Comparison of ENCODE assay signal across 15 cellular contexts in the genomic region with DNA sequence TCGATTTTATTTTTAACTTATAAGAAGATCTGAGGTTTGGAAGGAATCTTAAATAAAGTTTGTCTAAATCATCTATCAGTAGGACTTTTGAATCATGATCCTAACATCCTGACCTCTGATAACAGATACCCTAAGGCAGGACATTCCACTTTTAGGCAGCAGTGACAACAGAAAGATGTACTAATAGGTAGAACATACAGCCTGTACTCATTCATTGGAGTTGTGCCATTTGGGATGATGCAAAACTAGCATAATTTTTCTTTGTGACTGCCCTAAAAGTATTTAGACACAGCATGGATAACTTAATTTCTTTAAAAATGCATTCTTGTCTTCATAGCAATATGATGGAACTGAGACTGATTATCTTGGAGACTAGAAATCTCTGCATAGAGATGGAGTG. TPM values are rescaled to one million over a fixed set of nuclear protein-coding genes. Genes with fewer than 3 reads are reported as not detected.
DNase-seq lines count a peak whose midpoint lies in the region; ATAC-seq, FAIRE-seq and TF ChIP-seq lines count a peak whose summit lies in the region.
"Had no signal": no experiment of that assay in that cellular context is flagged by ENCODE, and none has a peak within 500 bp of the region (broad histone marks: within the 10 kb centered on the region; RNA-seq: fewer than 3 reads in every experiment).

No MANE protein-coding gene starts in this region.

- TF ChIP-seq CTCF in bronchial epithelial cell (IDR thresholded peaks at IDR 0.05; ENCODE audit: insufficient read depth, low read length, severe bottlenecking) (no peak), omental fat pad (IDR thresholded peaks at IDR 0.05) (no peak)

- H2AFZ ChIP-seq in mesenchymal stem cell (ENCODE audit: low read depth, low read length), result no peak overlapping the region

- H2BK15ac ChIP-seq in mesenchymal stem cell (ENCODE audit: low read depth, poor library complexity, severe bottlenecking), result no peak overlapping the region

- H3K36me3 Mint-ChIP-seq in CD4-positive, alpha-beta memory T cell, result peaks cover 17 to 46% of the 10 kb centered on the region in 2 donors

- H2BK5ac ChIP-seq in mesenchymal stem cell (ENCODE audit: low read depth, low read length, poor library complexity, severe bottlenecking), result no peak overlapping the region

- peaks cover 8% of the 10 kb centered on the region for H3K79me1 ChIP-seq in mesenchymal stem cell (replicated peaks; ENCODE audit: low read length, poor library complexity, severe bottlenecking)

- no peaks in the 10 kb centered on the region for H3K9me3 ChIP-seq in CD4-positive, alpha-beta memory T cell (ENCODE audit: control insufficient read depth in 1 of 2, low read length in 2 of 2)
- H3K9me3 ChIP-seq in mesenchymal stem cell (ENCODE audit: control insufficient read depth, low read length), result no peaks in the 10 kb centered on the region
- H3K9me3 ChIP-seq: upper lobe of right lung had no signal

- ATAC-seq in omental fat pad (ENCODE audit: low FRiP score), result no peak
- ATAC-seq: upper lobe of right lung had no signal

- H3K27ac ChIP-seq in CD4-positive, alpha-beta memory T cell (ENCODE audit: low read depth, low read length), result no peak overlapping the region
- no peak overlapping the region for H3K27ac ChIP-seq in mesenchymal stem cell (ENCODE audit: low read length, poor library complexity, severe bottlenecking)
- H3K27ac ChIP-seq: upper lobe of right lung had no signal

- POLR2A ChIA-PET in CD4-positive, alpha-beta memory T cell (lab: Charles Lee; ENCODE audit: partially characterized antibody), result interaction anchor here (1.6 to 3.2 kb wide), 3 partner anchors 10 to 70 kb away, joined by 6 to 18 read pairs (median 9); partner anchors contain the start of gene CDC42SE2

- no peak overlapping the region for H2BK120ac ChIP-seq in mesenchymal stem cell (ENCODE audit: low read depth, low read length)

- H4K91ac ChIP-seq in mesenchymal stem cell (ENCODE audit: low read length), result no peak overlapping the region

- no peak overlapping the region for H3K4me2 ChIP-seq in mesenchymal stem cell (ENCODE audit: low read length, poor library complexity, severe bottlenecking)

- H4K8ac ChIP-seq in mesenchymal stem cell (ENCODE audit: low read length), result no peak overlapping the region

- no peak overlapping the region for H2AK5ac ChIP-seq in mesenchymal stem cell (ENCODE audit: low read length, severe bottlenecking)

- no peak for DNase-seq in CD4-positive, alpha-beta memory T cell
- DNase-seq in M059J (ENCODE audit: low read depth) (peak; percentile 58), bronchial epithelial cell (ENCODE audit: low read depth) (peak; percentile 68), mesenchymal stem cell (peak; percentile 30), kidney glomerular epithelial cell (lab: John Stamatoyannopoulos, UW) (no peak), NCI-H1092 (lab: John Stamatoyannopoulos, UW) (no peak), OCI-M1 (lab: John Stamatoyannopoulos, UW) (no peak), omental fat pad (ENCODE audit: low spot score) (no peak)
- DNase-seq: amygdala, DMS79, GOT3, hypothalamus, mesendoderm, upper lobe of right lung had no signal

- H3K27ac Mint-ChIP-seq in CD4-positive, alpha-beta memory T cell, result peak overlapping the region in 3 of 7 donors; percentile 44 to 68 (median 65)

- no peak overlapping the region for H3K18ac ChIP-seq in mesenchymal stem cell (ENCODE audit: low read depth in 1 of 2, low read length in 2 of 2)

- H3K27me3 ChIP-seq in CD4-positive, alpha-beta memory T cell (ENCODE audit: insufficient read depth, low read length), result no peaks in the 10 kb centered on the region
- no peaks in the 10 kb centered on the region for H3K27me3 ChIP-seq in bronchial epithelial cell (ENCODE audit: control insufficient read depth, insufficient read depth, low read length)
- no peaks in the 10 kb centered on the region for H3K27me3 ChIP-seq in mesenchymal stem cell (ENCODE audit: control insufficient read depth in 1 of 2, insufficient read depth in 1 of 2, low read length in 2 of 2)
- H3K27me3 ChIP-seq: upper lobe of right lung had no signal

- H3K14ac ChIP-seq in mesenchymal stem cell (ENCODE audit: low read length in 2 of 2), result no peak overlapping the region

- no peaks in the 10 kb centered on the region for H3K27me3 Mint-ChIP-seq in CD4-positive, alpha-beta memory T cell
- H3K27me3 Mint-ChIP-seq: progenitor cell of endocrine pancreas had no signal

- peak overlapping the region in 5 of 8 donors; percentile 28 to 74 (median 33) for H3K4me3 Mint-ChIP-seq in CD4-positive, alpha-beta memory T cell

- FAIRE-seq in bronchial epithelial cell (lab: Jason Lieb, UNC), result no peak

- intact Hi-C loops in CD4-positive, alpha-beta memory T cell (cut with micrococcal nuclease), result no loop called here

- no peak overlapping the region for H3K4me3 ChIP-seq in CD4-positive, alpha-beta memory T cell (ENCODE audit: low read length in 2 of 2)
- H3K4me3 ChIP-seq in bronchial epithelial cell (ENCODE audit: low read depth, low read length) (no peak overlapping the region), mesenchymal stem cell (ENCODE audit: insufficient read depth in 1 of 2, low read depth in 1 of 2, low read length in 2 of 2) (no peak overlapping the region)
- H3K4me3 ChIP-seq: upper lobe of right lung had no signal

- CTCF ChIA-PET in CD4-positive, alpha-beta memory T cell (lab: Charles Lee; ENCODE audit: partially characterized antibody), result no interaction called here

- peaks cover 10% of the 10 kb centered on the region for H3K36me3 ChIP-seq in CD4-positive, alpha-beta memory T cell (ENCODE audit: insufficient read depth, low read length)
- H3K36me3 ChIP-seq in bronchial epithelial cell (ENCODE audit: control insufficient read depth, insufficient read depth, low read length), result no peaks in the 10 kb centered on the region
- H3K36me3 ChIP-seq in mesenchymal stem cell (ENCODE audit: control insufficient read depth in 1 of 2, insufficient read depth in 2 of 2, low read depth in 1 of 2, low read length in 2 of 2), result no peaks in the 10 kb centered on the region
- H3K36me3 ChIP-seq: upper lobe of right lung had no signal

- H2BK12ac ChIP-seq in mesenchymal stem cell (ENCODE audit: low read length in 2 of 2), result no peak overlapping the region

- peaks cover 76% of the 10 kb centered on the region for H3K4me1 ChIP-seq in CD4-positive, alpha-beta memory T cell (ENCODE audit: insufficient read depth, low read length)
- no peaks in the 10 kb centered on the region for H3K4me1 ChIP-seq in mesenchymal stem cell (ENCODE audit: control insufficient read depth, insufficient read depth, low read depth, low read length)

- H3K9ac ChIP-seq in mesenchymal stem cell (ENCODE audit: low read length), result no peak overlapping the region

- peaks cover 0 to 8% (median 0%) of the 10 kb centered on the region in 8 donors for H3K9me3 Mint-ChIP-seq in CD4-positive, alpha-beta memory T cell

- H3K4ac ChIP-seq in mesenchymal stem cell (ENCODE audit: low read depth in 1 of 2, low read length in 2 of 2), result no peak overlapping the region

- peaks cover 60 to 80% (median 68%) of the 10 kb centered on the region in 4 donors for H3K4me1 Mint-ChIP-seq in CD4-positive, alpha-beta memory T cell

- no peak overlapping the region for H3K23ac ChIP-seq in mesenchymal stem cell (ENCODE audit: low read length in 2 of 2)

- WGBS in mesenchymal stem cell, result no CpG with 5 or more reads among the region's 1 CpG

RNA-seq across cellular contexts. Expression of gene CDC42SE2, which starts 39.7 kb away (rescaled TPM):
- 100 to 1,000 TPM; 298 to 316 TPM for total RNA-seq in CD4-positive, alpha-beta memory T cell
- 100 to 1,000 TPM; 414 to 773 TPM for polyA plus RNA-seq in CD4-positive, alpha-beta memory T cell
- 22.0 and 31.1 TPM in 2 replicates for total RNA-seq in M059J (2014; rRNA removed; shearing (Covaris generic))
- total RNA-seq in bronchial epithelial cell (51.6 and 73.2 TPM in 2 replicates), omental fat pad (10 to 100 TPM; 30.1 to 59.3 (median 35.7) TPM)
- 15.7 TPM for polyA plus RNA-seq in mesenchymal stem cell (2013, experiment 1 of 2)
- polyA plus RNA-seq in mesenchymal stem cell (2013, experiment 2 of 2), result 16.0 TPM

Comparison
In these comparisons a context has a peak if more than half of its experiments do, and no peak if none do; other contexts are left out.
1. DNase-seq: peak in M059J (single experiment), bronchial epithelial cell (single experiment) and mesenchymal stem cell (single experiment); none in CD4-positive, alpha-beta memory T cell (0 of 5), kidney glomerular epithelial cell (single experiment), NCI-H1092 (single experiment), OCI-M1 (single experiment) and omental fat pad (single experiment).